In the genomic region with DNA sequence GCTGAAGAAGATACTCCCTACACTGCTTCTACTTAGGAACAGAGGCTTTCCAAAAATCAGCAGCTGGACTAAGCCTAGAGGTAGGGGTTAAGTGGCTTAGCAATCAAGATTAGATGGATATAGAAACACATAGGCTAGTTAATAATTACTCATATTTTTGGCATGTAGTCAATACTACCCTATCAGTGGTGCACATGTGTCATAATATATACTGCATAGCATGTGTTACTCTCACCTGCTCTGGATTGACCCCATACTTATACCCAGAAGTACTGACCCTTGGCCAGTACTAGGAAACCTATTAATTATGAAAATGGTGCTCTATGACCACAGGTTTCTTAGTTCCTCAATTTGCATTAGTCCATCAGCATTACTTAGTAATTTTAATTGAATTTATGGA, we compare ENCODE assay signal across 22 cellular contexts.
DNase-seq lines count a peak whose midpoint lies in the region; ATAC-seq, FAIRE-seq and TF ChIP-seq lines count a peak whose summit lies in the region.
"Had no signal": no experiment of that assay in that cellular context is flagged by ENCODE, and none has a peak within 500 bp of the region (broad histone marks: within the 10 kb centered on the region; RNA-seq: fewer than 3 reads in every experiment).

No MANE protein-coding gene starts in this region.

- H3K27ac ChIP-seq in small intestine (ENCODE audit: low read depth in 1 of 2, low read length in 1 of 2) (no peak overlapping the region), thyroid gland (no peak overlapping the region)
- H3K27ac ChIP-seq: BLaER1 treated with 17β-estradiol and CSF1 and Interleukin-3, amounts not matched to agents 10 nM and 100 nM; KMS-11 had no signal

- H3K4me3 ChIP-seq in small intestine (ENCODE audit: low read depth in 1 of 2, low read length in 2 of 2) (no peak overlapping the region), thyroid gland (replicated peaks in 1 of 3) (no peak overlapping the region)
- H3K4me3 ChIP-seq: BLaER1 treated with 17β-estradiol and CSF1 and Interleukin-3, amounts not matched to agents 10 nM and 100 nM had no signal

- TF ChIP-seq POLR2A in thyroid gland (IDR thresholded peaks at IDR 0.05) (no peak), GM18505 (IDR thresholded peaks at IDR 0.05; ENCODE audit: borderline replicate concordance, extremely low read depth, insufficient read depth, insufficient read length) (no peak)

- TF ChIP-seq CTCF in thyroid gland (IDR thresholded peaks at IDR 0.05) = no peak

- intact Hi-C loops in left cardiac atrium (cut with DNase I) (no loop called here), thyroid gland (cut with DNase I) (no loop called here)

- H3K27me3 ChIP-seq in small intestine (ENCODE audit: control insufficient read depth in 2 of 2, insufficient read depth in 2 of 2, low read length in 2 of 2) = no peaks in the 10 kb centered on the region
- no peaks in the 10 kb centered on the region for H3K27me3 ChIP-seq in thyroid gland
- H3K27me3 ChIP-seq: BLaER1 treated with 17β-estradiol and CSF1 and Interleukin-3, amounts not matched to agents 10 nM and 100 nM had no signal

- no peak for FAIRE-seq in small intestine (lab: Jason Lieb, UNC)

- H3K36me3 ChIP-seq in small intestine (ENCODE audit: control insufficient read depth in 2 of 2, insufficient read depth in 2 of 2, low read length in 2 of 2) = no peaks in the 10 kb centered on the region
- no peaks in the 10 kb centered on the region for H3K36me3 ChIP-seq in thyroid gland
- H3K36me3 ChIP-seq: BLaER1 treated with 17β-estradiol and CSF1 and Interleukin-3, amounts not matched to agents 10 nM and 100 nM had no signal

- ATAC-seq in GM18861 (IDR thresholded peaks at IDR 0.05; ENCODE audit: unreplicated experiment) = peak; percentile 60
- peak; percentile 57 for ATAC-seq in GM19467 (IDR thresholded peaks at IDR 0.05; ENCODE audit: unreplicated experiment)
- ATAC-seq in left cardiac atrium = no peak
- no peak for ATAC-seq in HG02870 (IDR thresholded peaks at IDR 0.05; ENCODE audit: unreplicated experiment)
- ATAC-seq in GM18505 (IDR thresholded peaks at IDR 0.05; ENCODE audit: unreplicated experiment) = no peak
- ATAC-seq: Panc1, SK-N-SH treated with all-trans-retinoic acid at 6 μM for 48 hours had no signal

- H3K4me1 ChIP-seq in small intestine (ENCODE audit: control insufficient read depth in 2 of 2, insufficient read depth in 1 of 2, low read depth in 1 of 2, low read length in 1 of 2) (no peaks in the 10 kb centered on the region), thyroid gland (no peaks in the 10 kb centered on the region)
- H3K4me1 ChIP-seq: BLaER1 treated with 17β-estradiol and CSF1 and Interleukin-3, amounts not matched to agents 10 nM and 100 nM had no signal

- H3K9me3 ChIP-seq in small intestine (ENCODE audit: control insufficient read depth, low read depth) (no peaks in the 10 kb centered on the region), thyroid gland (no peaks in the 10 kb centered on the region)
- H3K9me3 ChIP-seq: BLaER1 treated with 17β-estradiol and CSF1 and Interleukin-3, amounts not matched to agents 10 nM and 100 nM had no signal

- peak; percentile 11 for DNase-seq in HT-29 (ENCODE audit: low spot score)
- peak; percentile 22 for DNase-seq in small intestine
- no peak for DNase-seq in left cardiac atrium
- DNase-seq in thyroid gland = no peak
- DNase-seq: Calu3; CD4-positive, alpha-beta memory T cell; EL; GF-D8; IMR-90; NCI-H1694 treated with DMSO at 0.1 percent for 48 hours; NCI-H2081 treated with DMSO at 0.1 percent for 48 hours; NCI-H2171 treated with DMSO at 0.1 percent for 48 hours; NCI-H446; NCI-H526 had no signal

Comparison
In these comparisons a context has a peak if more than half of its experiments do, and no peak if none do; other contexts are left out.
1. ATAC-seq: peak in GM18861 (single experiment) and GM19467 (single experiment); none in left cardiac atrium (0 of 2), HG02870 (single experiment) and GM18505 (single experiment).
2. DNase-seq: peak in HT-29 (single experiment) and small intestine (single experiment); none in left cardiac atrium (single experiment) and thyroid gland (0 of 2).